ENCODE assay signal across 8 cellular contexts in the genomic region with DNA sequence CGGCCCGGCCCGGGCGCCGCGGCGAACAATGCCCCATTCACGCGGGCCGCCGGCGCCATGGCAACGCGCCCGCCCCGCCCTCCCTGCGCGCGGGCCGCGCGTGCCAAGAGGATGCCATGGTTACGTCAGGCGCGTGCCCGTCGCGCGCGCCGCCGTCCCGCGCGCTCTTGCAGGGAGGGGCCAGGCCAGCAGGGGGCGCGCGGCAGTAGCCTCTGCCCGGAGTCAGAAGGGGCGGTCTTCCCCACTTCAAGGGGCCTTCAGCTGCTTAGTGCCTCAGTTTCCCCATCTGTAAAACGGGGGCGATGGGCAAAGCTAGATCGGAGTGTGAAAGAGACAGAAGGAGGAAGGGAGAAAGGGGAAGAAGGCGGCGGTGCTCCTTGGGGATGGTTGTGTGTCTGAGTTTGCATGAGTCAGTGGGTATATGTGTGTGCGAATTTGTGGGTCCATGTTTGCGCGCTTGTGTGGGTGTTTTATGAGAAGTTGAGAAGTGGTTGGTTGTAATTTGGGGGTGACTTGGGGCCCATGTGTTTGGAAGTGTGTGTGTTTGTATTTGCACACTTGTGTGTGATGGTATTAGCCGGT. TPM values are rescaled to one million over a fixed set of nuclear protein-coding genes. Genes with fewer than 3 reads are reported as not detected.
DNase-seq lines count a peak whose midpoint lies in the region; ATAC-seq and TF ChIP-seq lines count a peak whose summit lies in the region.

No MANE protein-coding gene starts in this region.

- H3K36me3 ChIP-seq in gastroesophageal sphincter (no peaks in the 10 kb centered on the region), osteoblast (ENCODE audit: insufficient read depth, low read length) (no peaks in the 10 kb centered on the region), suprapubic skin (no peaks in the 10 kb centered on the region)

- peak; percentile 89 for DNase-seq in Daoy (ENCODE audit: low read depth)
- DNase-seq in HuH-7 (ENCODE audit: low spot score): peak; percentile 74
- peak; percentile 41 to 65 for DNase-seq in SHP77 (lab: John Stamatoyannopoulos, UW)
- peak; percentile 94 for DNase-seq in activated effector memory CD4-positive, alpha-beta T cell treated with anti-CD3 and anti-CD28 coated beads, Interleukin-2, amount 50 U/mL, for 16 hours
- peak; percentile 99 for DNase-seq in osteoblast (ENCODE audit: insufficient read length, low spot score, missing footprints)
- DNase-seq in suprapubic skin (ENCODE audit: low spot score in 2 of 2): peak in 1 of 2 donors; percentile 84

- peak; percentile 88 for ATAC-seq in gastroesophageal sphincter
- ATAC-seq in HG03432 (IDR thresholded peaks at IDR 0.05; ENCODE audit: unreplicated experiment): no peak

- H3K4me1 ChIP-seq in gastroesophageal sphincter: peaks cover 0 to 28% (median 0%) of the 10 kb centered on the region in 3 donors
- H3K4me1 ChIP-seq in osteoblast (ENCODE audit: insufficient read depth, low read length): peaks cover 16% of the 10 kb centered on the region
- H3K4me1 ChIP-seq in suprapubic skin: peaks cover 24% of the 10 kb centered on the region

- TF ChIP-seq EP300 in gastroesophageal sphincter (IDR thresholded peaks at IDR 0.05): no peak
- TF ChIP-seq EP300 in suprapubic skin (IDR thresholded peaks at IDR 0.05): no peak

- peak overlapping the region; percentile 92 for H2AFZ ChIP-seq in osteoblast (ENCODE audit: low read length)

- H3K4me2 ChIP-seq in osteoblast (ENCODE audit: insufficient read depth, low read length): peak overlapping the region; percentile 79

- peak in 3 of 4 experiments; percentile 97 to 99 (median 99) for TF ChIP-seq CTCF in gastroesophageal sphincter (IDR thresholded peaks at IDR 0.05)
- peak; percentile 70 for TF ChIP-seq CTCF in osteoblast (IDR thresholded peaks at IDR 0.05; ENCODE audit: extremely low read depth, low read depth, low read length)
- peak; percentile 86 to 99 for TF ChIP-seq CTCF in suprapubic skin (IDR thresholded peaks at IDR 0.05)

- H3K4me3 ChIP-seq in gastroesophageal sphincter (peak overlapping the region in 1 of 2 donors; percentile 40), osteoblast (ENCODE audit: insufficient read depth, low read length) (peak overlapping the region; percentile 68), suprapubic skin (peak overlapping the region; percentile 42)

- TF ChIP-seq POLR2A in gastroesophageal sphincter (IDR thresholded peaks at IDR 0.05): no peak
- TF ChIP-seq POLR2A in suprapubic skin (IDR thresholded peaks at IDR 0.05): no peak

- H3K27ac ChIP-seq in gastroesophageal sphincter: peak overlapping the region in 1 of 4 donors; percentile 40
- H3K27ac ChIP-seq in osteoblast (ENCODE audit: low read depth, low read length): no peak overlapping the region
- no peak overlapping the region for H3K27ac ChIP-seq in suprapubic skin

- H4K20me1 ChIP-seq in osteoblast (ENCODE audit: insufficient read depth, low read length): no peaks in the 10 kb centered on the region

- no peaks in the 10 kb centered on the region for H3K79me2 ChIP-seq in osteoblast (ENCODE audit: insufficient read depth, low read length)

- H3K9me3 ChIP-seq in gastroesophageal sphincter: no peaks in the 10 kb centered on the region
- H3K9me3 ChIP-seq in osteoblast (ENCODE audit: low read depth, low read length): no peaks in the 10 kb centered on the region
- H3K9me3 ChIP-seq in suprapubic skin: no peaks in the 10 kb centered on the region

- H3K27me3 ChIP-seq in gastroesophageal sphincter (no peaks in the 10 kb centered on the region), osteoblast (ENCODE audit: insufficient read depth, low read length) (peaks cover 4% of the 10 kb centered on the region), suprapubic skin (no peaks in the 10 kb centered on the region)

- WGBS in gastroesophageal sphincter (ENCODE audit: low coverage in 1 of 2), 2 donors: 49% methylated on average over 8 of the region's 49 CpGs; no CpG with 5 or more reads in 1 of the 2 donors
- 10% methylated on average over 43 of the region's 49 CpGs for WGBS in suprapubic skin

RNA-seq across cellular contexts. Expression of a gene that starts 11.6 kb away (rescaled TPM):
- 8.3 and 9.9 TPM in 2 replicates for total RNA-seq in Daoy (2014; rRNA removed; shearing (Covaris generic))
- 100 to 1,000 TPM in 1 of 4 donors, 10 to 100 TPM in 3; 44.7 to 145 (median 72.4) TPM for total RNA-seq in gastroesophageal sphincter
- 114 and 122 TPM in 2 replicates for total RNA-seq in osteoblast
- 100 to 1,000 TPM; 126 to 223 (median 176) TPM for total RNA-seq in suprapubic skin

RNA-seq across cellular contexts. Expression of a gene that starts 14.3 kb away (rescaled TPM):
- not detected in 2 replicates for total RNA-seq in Daoy (2014; rRNA removed; shearing (Covaris generic))
- total RNA-seq in gastroesophageal sphincter (under 1 TPM in 1 of 4 donors, not detected in 3; 0.35 TPM), osteoblast (not detected in 2 replicates), suprapubic skin (not detected)

RNA-seq across cellular contexts. Expression of a gene that starts 26.6 kb away (rescaled TPM):
- 75.8 and 80.8 TPM in 2 replicates for total RNA-seq in Daoy (2014; rRNA removed; shearing (Covaris generic))
- total RNA-seq in gastroesophageal sphincter: 10 to 100 TPM; 32.2 to 43.6 (median 36.9) TPM
- total RNA-seq in osteoblast: 15.2 and 16.8 TPM in 2 replicates
- total RNA-seq in suprapubic skin: 10 to 100 TPM; 20.4 to 31.0 (median 24.8) TPM

RNA-seq across cellular contexts. Expression of a gene that starts 38.0 kb away (rescaled TPM):
- total RNA-seq in Daoy (2014; rRNA removed; shearing (Covaris generic)): 125 and 151 TPM in 2 replicates
- total RNA-seq in gastroesophageal sphincter (100 to 1,000 TPM; 133 to 219 (median 158) TPM), osteoblast (80.2 and 84.0 TPM in 2 replicates), suprapubic skin (100 to 1,000 TPM in 3 of 4 donors, 10 to 100 TPM in 1; 95.4 to 120 (median 109) TPM)

RNA-seq across cellular contexts. Expression of a gene that starts 45.2 kb away (rescaled TPM):
- total RNA-seq in Daoy (2014; rRNA removed; shearing (Covaris generic)): 961 and 1,048 TPM in 2 replicates
- total RNA-seq in gastroesophageal sphincter (100 to 1,000 TPM; 218 to 410 (median 280) TPM), osteoblast (1,685 and 1,980 TPM in 2 replicates), suprapubic skin (100 to 1,000 TPM; 131 to 285 (median 237) TPM)
